In the genomic region with DNA sequence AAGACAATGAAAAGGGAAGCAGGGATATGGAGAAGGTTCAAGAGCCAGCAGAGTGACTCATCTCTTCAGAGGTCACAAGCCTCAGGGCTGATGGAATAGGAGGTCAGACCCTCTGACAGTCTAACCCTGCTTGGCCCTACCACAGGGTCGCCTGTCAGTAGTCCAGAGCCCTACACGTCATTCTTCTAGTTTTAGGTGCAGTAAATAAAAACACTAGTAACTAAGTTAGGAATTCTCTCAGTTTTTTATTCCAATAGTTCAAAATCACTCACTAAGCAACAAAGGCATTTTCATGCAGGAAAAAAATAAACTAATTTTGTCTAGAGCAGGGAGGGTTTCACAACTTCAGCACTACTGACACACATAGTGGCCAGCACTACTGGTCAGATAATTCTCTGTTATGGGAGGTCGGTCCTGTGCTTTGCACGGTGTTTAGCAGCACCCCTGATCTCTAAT, we compare ENCODE assay signal across 11 cellular contexts. TPM values are rescaled to one million over a fixed set of nuclear protein-coding genes. Genes with fewer than 3 reads are reported as not detected.
DNase-seq lines count a peak whose midpoint lies in the region; ATAC-seq and TF ChIP-seq lines count a peak whose summit lies in the region.
"Had no signal": no experiment of that assay in that cellular context is flagged by ENCODE, and none has a peak within 500 bp of the region (broad histone marks: within the 10 kb centered on the region; RNA-seq: fewer than 3 reads in every experiment).

No MANE protein-coding gene starts in this region.

- H3K27me3 ChIP-seq in body of pancreas: no peaks in the 10 kb centered on the region
- no peaks in the 10 kb centered on the region for H3K27me3 ChIP-seq in lower lobe of right lung (ENCODE audit: low read depth)
- H3K27me3 ChIP-seq in transverse colon: no peaks in the 10 kb centered on the region
- H3K27me3 ChIP-seq: ovary had no signal

- H3K27ac ChIP-seq in body of pancreas (peak overlapping the region in 2 of 4 donors; percentile 7 to 37), lower lobe of right lung (peak overlapping the region; percentile 65), transverse colon (peak overlapping the region; percentile 32 to 70 (median 41))

- TF ChIP-seq EP300 in transverse colon (IDR thresholded peaks at IDR 0.05; ENCODE audit: low read depth): no peak

- H3K9me3 ChIP-seq in body of pancreas (no peaks in the 10 kb centered on the region), lower lobe of right lung (no peaks in the 10 kb centered on the region), transverse colon (no peaks in the 10 kb centered on the region)
- H3K9me3 ChIP-seq: ovary had no signal

- peak; percentile 50 for ATAC-seq in body of pancreas
- peak; percentile 88 to 89 for ATAC-seq in lower lobe of right lung

- no peak overlapping the region for H3K4me3 Mint-ChIP-seq in activated T-cell treated with anti-CD3 and anti-CD28 coated beads, Interleukin-2, amount 50 U/mL, for 24 hours

- H3K4me1 ChIP-seq in body of pancreas (peaks cover 40% of the 10 kb centered on the region), lower lobe of right lung (peaks cover 49% of the 10 kb centered on the region), transverse colon (peaks cover 36 to 93% (median 53%) of the 10 kb centered on the region in 4 donors)

- in situ Hi-C loops in transverse colon (cut with MboI; ENCODE audit: low pct_ligation_motif_present in 1 of 4, low pct_unique_long_range_greater_than_20kb in 1 of 4, low sequenced_read_pairs in 3 of 4): no loop called here

- no peaks in the 10 kb centered on the region for H3K27me3 Mint-ChIP-seq in activated T-cell treated with anti-CD3 and anti-CD28 coated beads, Interleukin-2, amount 50 U/mL, for 24 hours

- H3K4me1 Mint-ChIP-seq in activated T-cell treated with anti-CD3 and anti-CD28 coated beads, Interleukin-2, amount 50 U/mL, for 24 hours (ENCODE audit: low read depth): peaks cover 87% of the 10 kb centered on the region

- DNase-seq in activated T-cell treated with anti-CD3 and anti-CD28 coated beads, Interleukin-2, amount 50 U/mL, for 24 hours: no peak
- no peak for DNase-seq in activated T-cell treated with anti-CD3 and anti-CD28 coated beads, Interleukin-2, amount 50 U/mL, for 1 hour
- DNase-seq in body of pancreas (peak in 1 of 4 donors; percentile 44), lower lobe of right lung (no peak), transverse colon (no peak), NCI-H345 (lab: John Stamatoyannopoulos, UW) (no peak), hippocampal formation (lab: John Stamatoyannopoulos, UW) (no peak)
- no peak for DNase-seq in stimulated activated naive CD4-positive, alpha-beta T cell (lab: John Stamatoyannopoulos, UW)
- DNase-seq: activated CD8-positive, alpha-beta memory T cell treated with anti-CD3 and anti-CD28 coated beads for 24 hours; NCI-H510A treated with DMSO at 0.1 percent for 48 hours; ovary had no signal

- peak overlapping the region; percentile 90 for H3K27ac Mint-ChIP-seq in activated T-cell treated with anti-CD3 and anti-CD28 coated beads, Interleukin-2, amount 50 U/mL, for 24 hours

- H3K9me3 Mint-ChIP-seq in activated T-cell treated with anti-CD3 and anti-CD28 coated beads, Interleukin-2, amount 50 U/mL, for 24 hours: no peaks in the 10 kb centered on the region

- intact Hi-C loops in body of pancreas (cut with DNase I): no loop called here
- intact Hi-C loops in lower lobe of right lung (cut with DNase I): no loop called here
- intact Hi-C loops in transverse colon (cut with DNase I; ENCODE audit: low total_unique reads): no loop called here

- peaks cover 70% of the 10 kb centered on the region for H3K36me3 Mint-ChIP-seq in activated T-cell treated with anti-CD3 and anti-CD28 coated beads, Interleukin-2, amount 50 U/mL, for 24 hours (ENCODE audit: low read depth)

- TF ChIP-seq CTCF in body of pancreas (IDR thresholded peaks at IDR 0.05) (no peak), lower lobe of right lung (IDR thresholded peaks at IDR 0.05) (no peak), transverse colon (IDR thresholded peaks at IDR 0.05) (no peak)

- no peak for TF ChIP-seq POLR2A in body of pancreas (IDR thresholded peaks at IDR 0.05)
- no peak for TF ChIP-seq POLR2A in transverse colon (IDR thresholded peaks at IDR 0.05)

- H3K4me3 ChIP-seq in body of pancreas (no peak overlapping the region), lower lobe of right lung (no peak overlapping the region), transverse colon (no peak overlapping the region)
- H3K4me3 ChIP-seq: ovary had no signal

- WGBS in body of pancreas, 2 donors: 60 to 69% methylated on average over 4 of the region's 4 CpGs
- WGBS in transverse colon (ENCODE audit: low coverage in 1 of 2), 2 donors: 67% methylated on average over 4 of the region's 4 CpGs; no CpG with 5 or more reads in 1 of the 2 donors

- H3K36me3 ChIP-seq in body of pancreas (replicated peaks in 1 of 2; ENCODE audit: insufficient read depth in 1 of 2, low read depth in 2 of 2): no peaks in the 10 kb centered on the region
- no peaks in the 10 kb centered on the region for H3K36me3 ChIP-seq in lower lobe of right lung
- no peaks in the 10 kb centered on the region for H3K36me3 ChIP-seq in transverse colon
- H3K36me3 ChIP-seq: ovary had no signal

RNA-seq across cellular contexts. Expression of a gene that starts 27.2 kb away (rescaled TPM):
- total RNA-seq in body of pancreas (10 to 100 TPM; 24.1 to 51.1 TPM), lower lobe of right lung (19.9 TPM), transverse colon (10 to 100 TPM; 19.1 to 48.9 (median 38.3) TPM)
